Comparison of ENCODE assay signal across 35 cellular contexts in genomic region chr5:27396998-27397397, GRCh38.
"Had no signal": no experiment of that assay in that cellular context is flagged by ENCODE, and none has a peak within 500 bp of the region (broad histone marks: within the 10 kb centered on the region; RNA-seq: fewer than 3 reads in every experiment).

No MANE protein-coding gene starts in this region.

- H3K27me3 ChIP-seq: MG63 had no signal

- H3K27ac ChIP-seq: KMS-11 had no signal

- H3K36me3 ChIP-seq: MG63 had no signal

- DNase-seq: Karpas-422, Kasumi-1, KG1, MG63, MM.1S, MV-4-11, NCI-H1048, NCI-H1092, NCI-H1092 treated with DMSO at 0.1 percent for 48 hours, NCI-H1105, NCI-H1105 treated with DMSO at 0.1 percent for 48 hours, NCI-H1417, NCI-H1417 treated with DMSO at 0.1 percent for 48 hours, NCI-H1436, NCI-H1436 treated with DMSO at 0.1 percent for 48 hours, NCI-H146, NCI-H1694, NCI-H1694 treated with DMSO at 0.1 percent for 48 hours, NCI-H187, NCI-H187 treated with DMSO at 0.1 percent for 48 hours, NCI-H1930, NCI-H2029, NCI-H2029 treated with DMSO at 0.1 percent for 48 hours, NCI-H2081, NCI-H2081 treated with DMSO at 0.1 percent for 48 hours, NCI-H2107, NCI-H2171, NCI-H2171 treated with DMSO at 0.1 percent for 48 hours, NCI-H2227 treated with DMSO at 0.1 percent for 48 hours, NCI-H226, NCI-H345, NCI-H446, NCI-H446 treated with DMSO at 0.1 percent for 48 hours, NCI-H510A had no signal

- H3K9ac ChIP-seq: KMS-11 had no signal

- H3K4me3 ChIP-seq: MG63 had no signal

- H3K4me2 ChIP-seq: KMS-11 had no signal

- H3K9me3 ChIP-seq: MG63 had no signal
